Comparison of ENCODE assay signal across 39 cellular contexts in genomic region chr4:120895554-120895953, GRCh38. TPM values are rescaled to one million over a fixed set of nuclear protein-coding genes. Genes with fewer than 3 reads are reported as not detected.
"Had no signal": no experiment of that assay in that cellular context is flagged by ENCODE, and none has a peak within 500 bp of the region (broad histone marks: within the 10 kb centered on the region; RNA-seq: fewer than 3 reads in every experiment).

No MANE protein-coding gene starts in this region.

- H3K27me3 ChIP-seq: adrenal gland, ascending aorta, body of pancreas, brain microvascular endothelial cell, breast epithelium, cardiac muscle cell had no signal

- H3K36me3 ChIP-seq: adrenal gland, brain microvascular endothelial cell, breast epithelium, cardiac muscle cell had no signal

- H3K4me1 Mint-ChIP-seq: activated naive CD4-positive, alpha-beta T cell treated with anti-CD3 and anti-CD28 coated beads, Interleukin-2, amount 10 ng/mL, durations not matched to agents 7 days and 5 days; activated naive CD4-positive, alpha-beta T cell treated with anti-CD3 and anti-CD28 coated beads, Interleukin-2, amount 50 U/mL, for 24 hours; activated naive CD8-positive, alpha-beta T cell treated with anti-CD3 and anti-CD28 coated beads for 36 hours; activated naive CD8-positive, alpha-beta T cell treated with anti-CD3 and anti-CD28 coated beads, Interleukin-2, amount 10 ng/mL, durations not matched to agents 7 days and 5 days; activated naive CD8-positive, alpha-beta T cell treated with anti-CD3 and anti-CD28 coated beads, Interleukin-2, amount 50 U/mL, for 24 hours; activated T-helper 17 cell treated with anti-CD3 and anti-CD28 coated beads, Interleukin-2, amount 50 U/mL, for 72 hours; brain; central memory CD8-positive, alpha-beta T cell had no signal

- DNase-seq: activated effector memory CD4-positive, alpha-beta T cell treated with anti-CD3 and anti-CD28 coated beads, Interleukin-2, amount 50 U/mL, for 16 hours; activated effector memory CD4-positive, alpha-beta T cell treated with Interleukin-2 at 50 U/mL for 16 hours; activated gamma-delta T cell; activated gamma-delta T cell treated with Interleukin-2 at 50 U/mL for 16 hours; activated naive CD4-positive, alpha-beta T cell; activated naive CD4-positive, alpha-beta T cell treated with anti-CD3 and anti-CD28 coated beads for 36 hours; activated naive CD4-positive, alpha-beta T cell treated with anti-CD3 and anti-CD28 coated beads, Interleukin-2, amount 10 ng/mL, durations not matched to agents 7 days and 5 days; activated naive CD4-positive, alpha-beta T cell treated with anti-CD3 and anti-CD28 coated beads, Interleukin-2, amount 50 U/mL, for 16 hours; activated naive CD4-positive, alpha-beta T cell treated with Interleukin-2 at 50 U/mL for 16 hours; activated naive CD8-positive, alpha-beta T cell treated with anti-CD3 and anti-CD28 coated beads for 36 hours; activated naive CD8-positive, alpha-beta T cell treated with anti-CD3 and anti-CD28 coated beads, Interleukin-2, amount 10 ng/mL, durations not matched to agents 7 days and 5 days; activated naive CD8-positive, alpha-beta T cell treated with anti-CD3 and anti-CD28 coated beads, Interleukin-2, amount 50 U/mL, for 24 hours; activated T-cell treated with anti-CD3 and anti-CD28 coated beads, Interleukin-2, amount 50 U/mL, for 4 hours; activated T-cell treated with anti-CD3 and anti-CD28 coated beads, Interleukin-2, amount 50 U/mL, for 48 hours; activated T-cell treated with anti-CD3 and anti-CD28 coated beads, Interleukin-2, amount 50 U/mL, for 72 hours; adrenal gland; amniotic stem cell; amygdala; anterior cingulate cortex; aorta; body of pancreas; brain microvascular endothelial cell; caudate nucleus; central memory CD4-positive, alpha-beta T cell; cerebellar nuclear complex had no signal

- H3K9me3 Mint-ChIP-seq: activated naive CD4-positive, alpha-beta T cell treated with anti-CD3 and anti-CD28 coated beads, Interleukin-2, amount 10 ng/mL, durations not matched to agents 7 days and 5 days had no signal

- H3K4me1 ChIP-seq: adrenal gland, ascending aorta, body of pancreas, breast epithelium had no signal

- H3K4me3 Mint-ChIP-seq: activated naive CD4-positive, alpha-beta T cell treated with anti-CD3 and anti-CD28 coated beads for 36 hours; activated naive CD4-positive, alpha-beta T cell treated with anti-CD3 and anti-CD28 coated beads, Interleukin-2, amount 10 ng/mL, durations not matched to agents 7 days and 5 days; activated naive CD4-positive, alpha-beta T cell treated with anti-CD3 and anti-CD28 coated beads, Interleukin-2, amount 50 U/mL, for 24 hours; activated naive CD8-positive, alpha-beta T cell; activated naive CD8-positive, alpha-beta T cell treated with anti-CD3 and anti-CD28 coated beads for 36 hours; activated naive CD8-positive, alpha-beta T cell treated with anti-CD3 and anti-CD28 coated beads, Interleukin-2, amount 10 ng/mL, durations not matched to agents 7 days and 5 days; activated naive CD8-positive, alpha-beta T cell treated with anti-CD3 and anti-CD28 coated beads, Interleukin-2, amount 50 U/mL, for 24 hours; activated T-cell treated with anti-CD3 and anti-CD28 coated beads, Interleukin-2, amount 50 U/mL, for 4 hours; activated T-cell treated with anti-CD3 and anti-CD28 coated beads, Interleukin-2, amount 50 U/mL, for 72 hours; activated T-helper 1 cell treated with anti-CD3 and anti-CD28 coated beads, Interleukin-12 subunit alpha, Interleukin-12 subunit beta, Interleukin-2, Interleukin-4 antibody, amounts not matched to agents 30 ng/mL and 10 ng/mL and 1 ng/mL, durations not matched to agents 14 hours and 24 hours and 36 hours; activated T-helper 17 cell treated with anti-CD3 and anti-CD28 coated beads, Interleukin-2, amount 50 U/mL, for 72 hours; brain; central memory CD8-positive, alpha-beta T cell had no signal

- H3K27ac ChIP-seq: adrenal gland, ascending aorta, body of pancreas, brain microvascular endothelial cell, breast epithelium, cardiac muscle cell had no signal

- H3K27ac Mint-ChIP-seq: activated naive CD4-positive, alpha-beta T cell treated with anti-CD3 and anti-CD28 coated beads for 36 hours; activated naive CD4-positive, alpha-beta T cell treated with anti-CD3 and anti-CD28 coated beads, Interleukin-2, amount 10 ng/mL, durations not matched to agents 7 days and 5 days; activated naive CD4-positive, alpha-beta T cell treated with anti-CD3 and anti-CD28 coated beads, Interleukin-2, amount 50 U/mL, for 24 hours; activated naive CD4-positive, alpha-beta T cell treated with anti-CD3 and anti-CD28 coated beads, Interleukin-2, amount 50 U/mL, for 72 hours; activated naive CD8-positive, alpha-beta T cell; activated naive CD8-positive, alpha-beta T cell treated with anti-CD3 and anti-CD28 coated beads for 36 hours; activated naive CD8-positive, alpha-beta T cell treated with anti-CD3 and anti-CD28 coated beads, Interleukin-2, amount 10 ng/mL, durations not matched to agents 7 days and 5 days; activated naive CD8-positive, alpha-beta T cell treated with anti-CD3 and anti-CD28 coated beads, Interleukin-2, amount 50 U/mL, for 24 hours; activated T-cell treated with anti-CD3 and anti-CD28 coated beads, Interleukin-2, amount 50 U/mL, for 72 hours; activated T-helper 1 cell treated with anti-CD3 and anti-CD28 coated beads, Interleukin-12 subunit alpha, Interleukin-12 subunit beta, Interleukin-2, Interleukin-4 antibody, amounts not matched to agents 30 ng/mL and 10 ng/mL and 1 ng/mL, durations not matched to agents 14 hours and 24 hours and 36 hours; activated T-helper 17 cell treated with anti-CD3 and anti-CD28 coated beads, Interleukin-2, amount 50 U/mL, for 72 hours; activated T-helper 2 cell treated with anti-CD3 and anti-CD28 coated beads, Interferon-gamma antibody, Interleukin-2, Interleukin-4, amounts not matched to agents 10 μg/mL and 5 μg/mL and 100 μg/mL, durations not matched to agents 14 hours and 24 hours and 36 hours; brain had no signal

- ATAC-seq: activated naive CD4-positive, alpha-beta T cell treated with anti-CD3 and anti-CD28 coated beads, Interleukin-2, amount 50 U/mL, for 72 hours; activated naive CD8-positive, alpha-beta T cell treated with anti-CD3 and anti-CD28 coated beads, Interleukin-2, amount 50 U/mL, for 24 hours; activated T-cell treated with anti-CD3 and anti-CD28 coated beads, Interleukin-2, amount 50 U/mL, for 4 hours; activated T-cell treated with anti-CD3 and anti-CD28 coated beads, Interleukin-2, amount 50 U/mL, for 72 hours; activated T-helper 17 cell treated with anti-CD3 and anti-CD28 coated beads, Interleukin-2, amount 50 U/mL, for 72 hours; body of pancreas had no signal

- FAIRE-seq: astrocyte, bronchial epithelial cell, colon had no signal

- H3K36me3 Mint-ChIP-seq: activated naive CD4-positive, alpha-beta T cell treated with anti-CD3 and anti-CD28 coated beads, Interleukin-2, amount 10 ng/mL, durations not matched to agents 7 days and 5 days had no signal

- H3K9me3 ChIP-seq: adrenal gland, ascending aorta had no signal

- H3K4me3 ChIP-seq: adrenal gland, ascending aorta, body of pancreas, breast epithelium, cardiac muscle cell had no signal

RNA-seq across cellular contexts. Expression of gene PRDM5, which starts 27.0 kb away (rescaled TPM):
- total RNA-seq: activated T-helper 1 cell treated with anti-CD3 and anti-CD28 coated beads, Interleukin-12 subunit alpha, Interleukin-12 subunit beta, Interleukin-2, Interleukin-4 antibody, amounts not matched to agents 30 ng/mL and 10 ng/mL and 1 ng/mL, durations not matched to agents 14 hours and 24 hours and 36 hours; activated T-helper 2 cell treated with anti-CD3 and anti-CD28 coated beads, Interferon-gamma antibody, Interleukin-2, Interleukin-4, amounts not matched to agents 10 μg/mL and 5 μg/mL and 100 μg/mL, durations not matched to agents 14 hours and 24 hours and 36 hours had no signal
